In the genomic region with DNA sequence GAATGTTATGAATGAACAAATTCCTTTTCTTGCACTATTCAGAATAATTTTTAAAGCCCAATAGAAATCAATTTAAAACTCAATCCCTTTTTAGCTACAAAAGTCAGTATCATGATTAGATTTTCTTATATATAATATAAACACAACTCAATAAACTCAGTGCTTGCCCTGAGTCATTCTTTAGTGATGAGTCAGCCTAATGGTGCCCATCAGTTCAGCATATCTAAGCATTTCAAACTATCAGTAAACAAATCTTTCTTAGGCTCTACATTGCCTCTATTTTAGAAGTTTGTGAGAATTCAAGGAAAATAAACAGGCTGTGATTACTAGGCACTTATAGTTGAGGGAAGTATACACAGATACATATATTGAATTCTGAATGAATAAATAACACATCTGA, we compare ENCODE assay signal across 27 cellular contexts.
DNase-seq lines count a peak whose midpoint lies in the region; ATAC-seq and TF ChIP-seq lines count a peak whose summit lies in the region.
"Had no signal": no experiment of that assay in that cellular context is flagged by ENCODE, and none has a peak within 500 bp of the region (broad histone marks: within the 10 kb centered on the region; RNA-seq: fewer than 3 reads in every experiment).

No MANE protein-coding gene starts in this region.

- no peak for TF ChIP-seq CTCF in choroid plexus epithelial cell (conservative IDR thresholded peaks at IDR 0.05; ENCODE audit: low read depth, low read length)

- H3K9me3 Mint-ChIP-seq in activated CD8-positive, alpha-beta T cell treated with anti-CD3 and anti-CD28 coated beads, Interleukin-2, amount 10 ng/mL, durations not matched to agents 7 days and 5 days (ENCODE audit: insufficient read depth): no peaks in the 10 kb centered on the region
- H3K9me3 Mint-ChIP-seq: activated naive CD8-positive, alpha-beta T cell treated with anti-CD3 and anti-CD28 coated beads, Interleukin-2, amount 50 U/mL, for 24 hours had no signal

- DNase-seq in DMS53 treated with DMSO at 0.1 percent for 48 hours (lab: John Stamatoyannopoulos, UW; ENCODE audit: unreplicated experiment) (peak; percentile 33), LHCN-M2 (ENCODE audit: low read depth) (peak; percentile 1), choroid plexus epithelial cell (ENCODE audit: low read depth) (peak; percentile 3), renal cortical epithelial cell (ENCODE audit: low read depth) (peak; percentile 24), HT-29 (ENCODE audit: low spot score) (no peak), iPS-NIHi7 (ENCODE audit: extremely low spot score) (no peak)
- DNase-seq in activated CD8-positive, alpha-beta T cell treated with anti-CD3 and anti-CD28 coated beads, Interleukin-2, amount 10 ng/mL, durations not matched to agents 7 days and 5 days: no peak
- DNase-seq: activated CD4-positive, CD25-positive, alpha-beta regulatory T cell treated with anti-CD3 and anti-CD28 coated beads, Interleukin-2, amount 50 U/mL, for 72 hours; activated gamma-delta T cell; activated naive CD8-positive, alpha-beta T cell treated with anti-CD3 and anti-CD28 coated beads, Interleukin-2, amount 50 U/mL, for 24 hours; body of pancreas; effector CD8-positive, alpha-beta T cell; left ventricle myocardium superior; midbrain; MM.1S; natural killer cell; NCI-H1417 treated with DMSO at 0.1 percent for 48 hours; NCI-H2081 treated with DMSO at 0.1 percent for 48 hours; NCI-H82; retina; SHP77 treated with DMSO at 0.1 percent for 48 hours; stimulated activated CD4-positive, alpha-beta T cell treated with anti-CD3 and anti-CD28 coated beads, Interleukin-4, amount 100 ng/mL, for 1 hour; stimulated activated naive CD4-positive, alpha-beta T cell; testis; uterus had no signal

- H3K27ac Mint-ChIP-seq in activated CD8-positive, alpha-beta T cell treated with anti-CD3 and anti-CD28 coated beads, Interleukin-2, amount 10 ng/mL, durations not matched to agents 7 days and 5 days: no peak overlapping the region
- H3K27ac Mint-ChIP-seq: activated naive CD8-positive, alpha-beta T cell treated with anti-CD3 and anti-CD28 coated beads, Interleukin-2, amount 50 U/mL, for 24 hours; CD14-positive monocyte; natural killer cell had no signal

- H3K4me1 Mint-ChIP-seq in activated CD8-positive, alpha-beta T cell treated with anti-CD3 and anti-CD28 coated beads, Interleukin-2, amount 10 ng/mL, durations not matched to agents 7 days and 5 days (ENCODE audit: low read depth): no peaks in the 10 kb centered on the region
- H3K4me1 Mint-ChIP-seq: CD14-positive monocyte, natural killer cell had no signal

- no peak overlapping the region for H3K4me3 ChIP-seq in choroid plexus epithelial cell (ENCODE audit: low read depth, low read length)
- H3K4me3 ChIP-seq: body of pancreas, hepatocyte, testis, uterus had no signal

- no peaks in the 10 kb centered on the region for H3K27me3 Mint-ChIP-seq in activated CD8-positive, alpha-beta T cell treated with anti-CD3 and anti-CD28 coated beads, Interleukin-2, amount 10 ng/mL, durations not matched to agents 7 days and 5 days (ENCODE audit: low read depth)
- H3K27me3 Mint-ChIP-seq: activated naive CD8-positive, alpha-beta T cell treated with anti-CD3 and anti-CD28 coated beads, Interleukin-2, amount 50 U/mL, for 24 hours had no signal

- no peak for ATAC-seq in activated CD8-positive, alpha-beta T cell treated with anti-CD3 and anti-CD28 coated beads, Interleukin-2, amount 10 ng/mL, durations not matched to agents 7 days and 5 days
- ATAC-seq: activated naive CD8-positive, alpha-beta T cell treated with anti-CD3 and anti-CD28 coated beads, Interleukin-2, amount 50 U/mL, for 24 hours; body of pancreas; left ventricle myocardium superior; natural killer cell had no signal

- H3K36me3 Mint-ChIP-seq in activated CD8-positive, alpha-beta T cell treated with anti-CD3 and anti-CD28 coated beads, Interleukin-2, amount 10 ng/mL, durations not matched to agents 7 days and 5 days (ENCODE audit: low read depth): peaks cover 16% of the 10 kb centered on the region
- H3K36me3 Mint-ChIP-seq: CD14-positive monocyte, natural killer cell had no signal

- POLR2A ChIA-PET in activated CD8-positive, alpha-beta T cell treated with anti-CD3 and anti-CD28 coated beads, Interleukin-2, amount 10 ng/mL, durations not matched to agents 7 days and 5 days (lab: Charles Lee): no interaction called here

- CTCF ChIA-PET in activated CD8-positive, alpha-beta T cell treated with anti-CD3 and anti-CD28 coated beads, Interleukin-2, amount 10 ng/mL, durations not matched to agents 7 days and 5 days (lab: Charles Lee): no interaction called here

- no peak overlapping the region for H3K4me3 Mint-ChIP-seq in activated CD8-positive, alpha-beta T cell treated with anti-CD3 and anti-CD28 coated beads, Interleukin-2, amount 10 ng/mL, durations not matched to agents 7 days and 5 days
- H3K4me3 Mint-ChIP-seq: activated naive CD8-positive, alpha-beta T cell treated with anti-CD3 and anti-CD28 coated beads, Interleukin-2, amount 50 U/mL, for 24 hours; CD14-positive monocyte; natural killer cell had no signal

Comparison
In these comparisons a context has a peak if more than half of its experiments do, and no peak if none do; other contexts are left out.
1. DNase-seq: peak in DMS53 treated with DMSO at 0.1 percent for 48 hours (single experiment), LHCN-M2 (single experiment), choroid plexus epithelial cell (single experiment) and renal cortical epithelial cell (single experiment); none in activated CD8-positive, alpha-beta T cell treated with anti-CD3 and anti-CD28 coated beads, Interleukin-2, amount 10 ng/mL, durations not matched to agents 7 days and 5 days (single experiment), HT-29 (single experiment) and iPS-NIHi7 (single experiment).